8 cellular contexts compared by ENCODE assay signal in the genomic region with DNA sequence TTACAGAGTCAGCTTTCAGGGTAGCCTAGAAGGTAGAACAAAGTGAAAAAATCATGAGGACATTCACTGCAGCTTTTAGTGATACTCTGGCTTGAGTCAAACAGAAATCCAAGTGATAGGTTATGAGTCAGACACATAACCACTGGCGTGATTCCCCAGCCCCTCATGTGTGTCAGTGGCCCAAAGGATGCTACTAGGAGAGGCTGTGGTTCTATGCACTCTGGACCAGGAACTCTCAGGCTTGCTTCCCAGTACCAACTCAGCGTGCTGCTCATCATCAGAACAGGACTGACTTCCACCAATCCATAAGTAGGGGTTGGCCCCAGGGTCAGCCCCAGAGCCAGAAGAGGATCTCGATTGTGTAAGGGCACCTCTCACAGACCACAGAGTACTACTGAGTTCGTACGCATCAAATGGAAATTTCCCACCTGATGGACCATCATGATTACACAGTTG.
DNase-seq lines count a peak whose midpoint lies in the region; ATAC-seq and TF ChIP-seq lines count a peak whose summit lies in the region.

No MANE protein-coding gene starts in this region.

- no peaks in the 10 kb centered on the region for H3K36me3 Mint-ChIP-seq in stimulated activated memory B cell treated with anti-CD40 and anti-IgM and Interleukin-4, amounts not matched to agents 10 μg/mL and 1 μg/mL and 100 μg/mL, for 72 hours

- no peaks in the 10 kb centered on the region for H3K27me3 ChIP-seq in right lobe of liver

- no peak overlapping the region for H3K4me3 Mint-ChIP-seq in stimulated activated memory B cell treated with anti-CD40 and anti-IgM and Interleukin-4, amounts not matched to agents 10 μg/mL and 1 μg/mL and 100 μg/mL, for 72 hours

- intact Hi-C loops in right lobe of liver (cut with DNase I), result no loop called here

- no peaks in the 10 kb centered on the region for H3K9me3 ChIP-seq in right lobe of liver

- no peaks in the 10 kb centered on the region for H3K36me3 ChIP-seq in right lobe of liver

- TF ChIP-seq CTCF in right lobe of liver (IDR thresholded peaks at IDR 0.05), result no peak

- H3K9me3 Mint-ChIP-seq in stimulated activated memory B cell treated with anti-CD40 and anti-IgM and Interleukin-4, amounts not matched to agents 10 μg/mL and 1 μg/mL and 100 μg/mL, for 72 hours, result no peaks in the 10 kb centered on the region

- H3K4me3 ChIP-seq in right lobe of liver, result no peak overlapping the region

- no peaks in the 10 kb centered on the region for H3K4me1 ChIP-seq in right lobe of liver

- 80% methylated on average over 2 of the region's 5 CpGs for WGBS in right lobe of liver (ENCODE audit: insufficient coverage, low coverage, low lambda C conversion rate, missing lambda C conversion rate)

- no peak overlapping the region for H3K27ac ChIP-seq in right lobe of liver

- TF ChIP-seq POLR2A in right lobe of liver (IDR thresholded peaks at IDR 0.05), result no peak

- peak; percentile 75 for DNase-seq in activated CD8-positive, alpha-beta memory T cell treated with anti-CD3 and anti-CD28 coated beads for 24 hours
- DNase-seq in activated CD8-positive, alpha-beta memory T cell treated with anti-CD3 and anti-CD28 coated beads, Interleukin-2, amount 50 U/mL, for 4 hours, result no peak
- DNase-seq in activated T-cell treated with anti-CD3 and anti-CD28 coated beads, Interleukin-2, amount 50 U/mL, for 48 hours, result peak; percentile 82
- DNase-seq in T-helper 9 cell (no peak), iPS-NIHi11 (ENCODE audit: low spot score) (no peak), right lobe of liver (no peak)

- ATAC-seq in HG02981 (IDR thresholded peaks at IDR 0.05; ENCODE audit: unreplicated experiment), result peak; percentile 77
- peak; percentile 89 for ATAC-seq in stimulated activated memory B cell treated with anti-CD40 and anti-IgM and Interleukin-4, amounts not matched to agents 10 μg/mL and 1 μg/mL and 100 μg/mL, for 72 hours
- no peak for ATAC-seq in right lobe of liver

- peaks cover 15% of the 10 kb centered on the region for H3K27me3 Mint-ChIP-seq in stimulated activated memory B cell treated with anti-CD40 and anti-IgM and Interleukin-4, amounts not matched to agents 10 μg/mL and 1 μg/mL and 100 μg/mL, for 72 hours

- peak overlapping the region; percentile 68 for H3K27ac Mint-ChIP-seq in stimulated activated memory B cell treated with anti-CD40 and anti-IgM and Interleukin-4, amounts not matched to agents 10 μg/mL and 1 μg/mL and 100 μg/mL, for 72 hours

- peaks cover 20% of the 10 kb centered on the region for H3K4me1 Mint-ChIP-seq in stimulated activated memory B cell treated with anti-CD40 and anti-IgM and Interleukin-4, amounts not matched to agents 10 μg/mL and 1 μg/mL and 100 μg/mL, for 72 hours

Comparison
In these comparisons a context has a peak if more than half of its experiments do, and no peak if none do; other contexts are left out.
1. DNase-seq: peak in activated CD8-positive, alpha-beta memory T cell treated with anti-CD3 and anti-CD28 coated beads for 24 hours (single experiment) and activated T-cell treated with anti-CD3 and anti-CD28 coated beads, Interleukin-2, amount 50 U/mL, for 48 hours (2 of 2); none in activated CD8-positive, alpha-beta memory T cell treated with anti-CD3 and anti-CD28 coated beads, Interleukin-2, amount 50 U/mL, for 4 hours (single experiment), T-helper 9 cell (single experiment), iPS-NIHi11 (single experiment) and right lobe of liver (0 of 3).
2. ATAC-seq: peak in HG02981 (single experiment) and stimulated activated memory B cell treated with anti-CD40 and anti-IgM and Interleukin-4, amounts not matched to agents 10 μg/mL and 1 μg/mL and 100 μg/mL, for 72 hours (single experiment); none in right lobe of liver (0 of 4).